ENCODE assay signal across 1 cellular context in the genomic region with DNA sequence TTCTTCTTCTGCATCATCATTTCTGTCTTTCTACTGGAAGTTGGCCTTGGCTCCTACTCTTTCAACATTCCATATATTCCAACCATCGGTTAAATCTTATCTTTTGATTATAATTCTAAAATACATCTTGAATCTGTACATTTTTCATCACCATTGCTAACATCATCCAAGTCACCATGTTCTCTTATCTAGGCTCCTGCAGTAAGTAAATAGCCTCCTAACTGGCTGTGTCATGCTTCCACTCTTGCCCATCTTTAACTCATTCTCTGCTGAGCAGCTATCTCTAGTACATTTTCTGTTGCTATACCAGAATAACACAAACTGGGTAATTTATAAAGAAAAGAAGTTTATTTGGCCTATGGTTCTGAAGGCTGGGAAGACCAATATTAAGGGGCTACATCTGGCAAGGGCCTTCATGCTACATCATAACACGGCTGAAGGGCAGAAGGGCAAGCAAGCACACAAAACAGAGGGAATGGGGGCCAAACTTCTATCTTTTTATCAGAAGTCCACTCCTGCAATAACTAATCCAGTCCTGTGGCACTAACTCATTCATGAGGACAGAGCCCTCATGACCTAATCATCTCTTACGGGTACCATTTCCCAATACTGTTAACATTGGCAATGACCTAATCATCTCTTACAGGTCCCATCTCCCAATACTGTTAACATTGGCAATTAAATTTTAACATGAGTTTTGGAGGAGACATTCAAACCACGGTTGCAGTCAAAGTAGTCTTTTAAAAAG.
A peak's percentile ranks its signal among the peaks of the same experiment; 100 is the strongest.
TF ChIP-seq lines count a peak whose summit lies in the region.

No MANE protein-coding gene starts in this region.

TF ChIP-seq in K562, 482 proteins besides CTCF, POLR2A, EP300 and RAD21 (continued from another document and continues in another):
- TF ChIP-seq, protein P1, sequence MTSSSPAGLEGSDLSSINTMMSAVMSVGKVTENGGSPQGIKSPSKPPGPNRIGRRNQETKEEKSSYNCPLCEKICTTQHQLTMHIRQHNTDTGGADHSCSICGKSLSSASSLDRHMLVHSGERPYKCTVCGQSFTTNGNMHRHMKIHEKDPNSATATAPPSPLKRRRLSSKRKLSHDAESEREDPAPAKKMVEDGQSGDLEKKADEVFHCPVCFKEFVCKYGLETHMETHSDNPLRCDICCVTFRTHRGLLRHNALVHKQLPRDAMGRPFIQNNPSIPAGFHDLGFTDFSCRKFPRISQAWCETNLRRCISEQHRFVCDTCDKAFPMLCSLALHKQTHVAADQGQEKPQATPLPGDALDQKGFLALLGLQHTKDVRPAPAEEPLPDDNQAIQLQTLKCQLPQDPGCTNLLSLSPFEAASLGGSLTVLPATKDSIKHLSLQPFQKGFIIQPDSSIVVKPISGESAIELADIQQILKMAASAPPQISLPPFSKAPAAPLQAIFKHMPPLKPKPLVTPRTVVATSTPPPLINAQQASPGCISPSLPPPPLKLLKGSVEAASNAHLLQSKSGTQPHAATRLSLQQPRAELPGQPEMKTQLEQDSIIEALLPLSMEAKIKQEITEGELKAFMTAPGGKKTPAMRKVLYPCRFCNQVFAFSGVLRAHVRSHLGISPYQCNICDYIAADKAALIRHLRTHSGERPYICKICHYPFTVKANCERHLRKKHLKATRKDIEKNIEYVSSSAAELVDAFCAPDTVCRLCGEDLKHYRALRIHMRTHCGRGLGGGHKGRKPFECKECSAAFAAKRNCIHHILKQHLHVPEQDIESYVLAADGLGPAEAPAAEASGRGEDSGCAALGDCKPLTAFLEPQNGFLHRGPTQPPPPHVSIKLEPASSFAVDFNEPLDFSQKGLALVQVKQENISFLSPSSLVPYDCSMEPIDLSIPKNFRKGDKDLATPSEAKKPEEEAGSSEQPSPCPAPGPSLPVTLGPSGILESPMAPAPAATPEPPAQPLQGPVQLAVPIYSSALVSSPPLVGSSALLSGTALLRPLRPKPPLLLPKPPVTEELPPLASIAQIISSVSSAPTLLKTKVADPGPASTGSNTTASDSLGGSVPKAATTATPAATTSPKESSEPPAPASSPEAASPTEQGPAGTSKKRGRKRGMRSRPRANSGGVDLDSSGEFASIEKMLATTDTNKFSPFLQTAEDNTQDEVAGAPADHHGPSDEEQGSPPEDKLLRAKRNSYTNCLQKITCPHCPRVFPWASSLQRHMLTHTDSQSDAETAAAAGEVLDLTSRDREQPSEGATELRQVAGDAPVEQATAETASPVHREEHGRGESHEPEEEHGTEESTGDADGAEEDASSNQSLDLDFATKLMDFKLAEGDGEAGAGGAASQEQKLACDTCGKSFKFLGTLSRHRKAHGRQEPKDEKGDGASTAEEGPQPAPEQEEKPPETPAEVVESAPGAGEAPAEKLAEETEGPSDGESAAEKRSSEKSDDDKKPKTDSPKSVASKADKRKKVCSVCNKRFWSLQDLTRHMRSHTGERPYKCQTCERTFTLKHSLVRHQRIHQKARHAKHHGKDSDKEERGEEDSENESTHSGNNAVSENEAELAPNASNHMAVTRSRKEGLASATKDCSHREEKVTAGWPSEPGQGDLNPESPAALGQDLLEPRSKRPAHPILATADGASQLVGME (CRISPR knock-in tag; IDR thresholded peaks at IDR 0.05) = no peak
- TF ChIP-seq, protein P2, sequence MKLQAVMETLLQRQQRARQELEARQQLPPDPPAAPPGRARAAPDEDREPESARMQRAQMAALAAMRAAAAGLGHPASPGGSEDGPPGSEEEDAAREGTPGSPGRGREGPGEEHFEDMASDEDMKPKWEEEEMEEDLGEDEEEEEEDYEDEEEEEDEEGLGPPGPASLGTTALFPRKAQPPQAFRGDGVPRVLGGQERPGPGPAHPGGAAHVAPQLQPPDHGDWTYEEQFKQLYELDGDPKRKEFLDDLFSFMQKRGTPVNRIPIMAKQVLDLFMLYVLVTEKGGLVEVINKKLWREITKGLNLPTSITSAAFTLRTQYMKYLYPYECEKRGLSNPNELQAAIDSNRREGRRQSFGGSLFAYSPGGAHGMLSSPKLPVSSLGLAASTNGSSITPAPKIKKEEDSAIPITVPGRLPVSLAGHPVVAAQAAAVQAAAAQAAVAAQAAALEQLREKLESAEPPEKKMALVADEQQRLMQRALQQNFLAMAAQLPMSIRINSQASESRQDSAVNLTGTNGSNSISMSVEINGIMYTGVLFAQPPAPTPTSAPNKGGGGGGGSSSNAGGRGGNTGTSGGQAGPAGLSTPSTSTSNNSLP (IDR thresholded peaks at IDR 0.05; ENCODE audit: borderline replicate concordance, low read depth, low read length) = no peak
- TF ChIP-seq POLR2B (IDR thresholded peaks at IDR 0.05; ENCODE audit: low read depth, partially characterized antibody) = no peak
- TF ChIP-seq, protein P3, sequence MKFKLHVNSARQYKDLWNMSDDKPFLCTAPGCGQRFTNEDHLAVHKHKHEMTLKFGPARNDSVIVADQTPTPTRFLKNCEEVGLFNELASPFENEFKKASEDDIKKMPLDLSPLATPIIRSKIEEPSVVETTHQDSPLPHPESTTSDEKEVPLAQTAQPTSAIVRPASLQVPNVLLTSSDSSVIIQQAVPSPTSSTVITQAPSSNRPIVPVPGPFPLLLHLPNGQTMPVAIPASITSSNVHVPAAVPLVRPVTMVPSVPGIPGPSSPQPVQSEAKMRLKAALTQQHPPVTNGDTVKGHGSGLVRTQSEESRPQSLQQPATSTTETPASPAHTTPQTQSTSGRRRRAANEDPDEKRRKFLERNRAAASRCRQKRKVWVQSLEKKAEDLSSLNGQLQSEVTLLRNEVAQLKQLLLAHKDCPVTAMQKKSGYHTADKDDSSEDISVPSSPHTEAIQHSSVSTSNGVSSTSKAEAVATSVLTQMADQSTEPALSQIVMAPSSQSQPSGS (CRISPR knock-in tag; IDR thresholded peaks at IDR 0.05) = no peak
- peak; percentile 25 to 41; a peak in 1 of 4 replicates for TF ChIP-seq KDM1A (IDR thresholded peaks at IDR 0.05)
- TF ChIP-seq ZNF445 (CRISPR knock-in tag; IDR thresholded peaks at IDR 0.05; ENCODE audit: low read depth) = no peak
- TF ChIP-seq DNMT1 (IDR thresholded peaks at IDR 0.05) = no peak
- TF ChIP-seq MCM2 (IDR thresholded peaks at IDR 0.05; ENCODE audit: low read depth) = no peak
- TF ChIP-seq ZBTB17 (CRISPR knock-in tag; IDR thresholded peaks at IDR 0.05) = no peak
- no peak for TF ChIP-seq ZNF436 (CRISPR knock-in tag; IDR thresholded peaks at IDR 0.05)
- 0 out of 2 replicates have a peak, but pooled peaks have one; percentile 79 for TF ChIP-seq MECOM (CRISPR knock-in tag; IDR thresholded peaks at IDR 0.05)
- no peak for TF ChIP-seq BRF1 (IDR thresholded peaks at IDR 0.05; ENCODE audit: borderline replicate concordance, extremely low read depth, insufficient read length)
- TF ChIP-seq EHMT2 (IDR thresholded peaks at IDR 0.05) = no peak; the same call in 1 of the 2 replicates
- TF ChIP-seq DPF2 (IDR thresholded peaks at IDR 0.05) = peak; percentile 77
- TF ChIP-seq ETV6 (IDR thresholded peaks at IDR 0.05; ENCODE audit: borderline replicate concordance in 1 of 2, low read depth in 2 of 2, low read length in 1 of 2) = no peak
- TF ChIP-seq ETV6 (CRISPR knock-in tag; IDR thresholded peaks at IDR 0.05; ENCODE audit: borderline replicate concordance) = no peak
- TF ChIP-seq, protein P4, sequence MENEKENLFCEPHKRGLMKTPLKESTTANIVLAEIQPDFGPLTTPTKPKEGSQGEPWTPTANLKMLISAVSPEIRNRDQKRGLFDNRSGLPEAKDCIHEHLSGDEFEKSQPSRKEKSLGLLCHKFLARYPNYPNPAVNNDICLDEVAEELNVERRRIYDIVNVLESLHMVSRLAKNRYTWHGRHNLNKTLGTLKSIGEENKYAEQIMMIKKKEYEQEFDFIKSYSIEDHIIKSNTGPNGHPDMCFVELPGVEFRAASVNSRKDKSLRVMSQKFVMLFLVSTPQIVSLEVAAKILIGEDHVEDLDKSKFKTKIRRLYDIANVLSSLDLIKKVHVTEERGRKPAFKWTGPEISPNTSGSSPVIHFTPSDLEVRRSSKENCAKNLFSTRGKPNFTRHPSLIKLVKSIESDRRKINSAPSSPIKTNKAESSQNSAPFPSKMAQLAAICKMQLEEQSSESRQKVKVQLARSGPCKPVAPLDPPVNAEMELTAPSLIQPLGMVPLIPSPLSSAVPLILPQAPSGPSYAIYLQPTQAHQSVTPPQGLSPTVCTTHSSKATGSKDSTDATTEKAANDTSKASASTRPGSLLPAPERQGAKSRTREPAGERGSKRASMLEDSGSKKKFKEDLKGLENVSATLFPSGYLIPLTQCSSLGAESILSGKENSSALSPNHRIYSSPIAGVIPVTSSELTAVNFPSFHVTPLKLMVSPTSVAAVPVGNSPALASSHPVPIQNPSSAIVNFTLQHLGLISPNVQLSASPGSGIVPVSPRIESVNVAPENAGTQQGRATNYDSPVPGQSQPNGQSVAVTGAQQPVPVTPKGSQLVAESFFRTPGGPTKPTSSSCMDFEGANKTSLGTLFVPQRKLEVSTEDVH (IDR thresholded peaks at IDR 0.05; ENCODE audit: low read depth, partially characterized antibody) = no peak
- TF ChIP-seq CBFA2T3 (IDR thresholded peaks at IDR 0.05) = peak; percentile 73
- peak; percentile 53 to 72; a peak in 3 of 4 replicates for TF ChIP-seq FOXK2 (conservative IDR thresholded peaks at IDR 0.05 in 1 of 2, IDR thresholded peaks at IDR 0.05 in 1 of 2; ENCODE audit: low read depth in 2 of 2)
- TF ChIP-seq ATF7 (IDR thresholded peaks at IDR 0.05) = no peak
- TF ChIP-seq, protein P5, sequence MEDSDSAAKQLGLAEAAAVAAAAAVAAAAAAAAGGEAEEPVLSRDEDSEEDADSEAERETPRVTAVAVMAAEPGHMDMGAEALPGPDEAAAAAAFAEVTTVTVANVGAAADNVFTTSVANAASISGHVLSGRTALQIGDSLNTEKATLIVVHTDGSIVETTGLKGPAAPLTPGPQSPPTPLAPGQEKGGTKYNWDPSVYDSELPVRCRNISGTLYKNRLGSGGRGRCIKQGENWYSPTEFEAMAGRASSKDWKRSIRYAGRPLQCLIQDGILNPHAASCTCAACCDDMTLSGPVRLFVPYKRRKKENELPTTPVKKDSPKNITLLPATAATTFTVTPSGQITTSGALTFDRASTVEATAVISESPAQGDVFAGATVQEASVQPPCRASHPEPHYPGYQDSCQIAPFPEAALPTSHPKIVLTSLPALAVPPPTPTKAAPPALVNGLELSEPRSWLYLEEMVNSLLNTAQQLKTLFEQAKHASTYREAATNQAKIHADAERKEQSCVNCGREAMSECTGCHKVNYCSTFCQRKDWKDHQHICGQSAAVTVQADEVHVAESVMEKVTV (CRISPR knock-in tag; IDR thresholded peaks at IDR 0.05) = no peak
- no peak for TF ChIP-seq POLR2AphosphoS2 (IDR thresholded peaks at IDR 0.05; ENCODE audit: low read length)
- TF ChIP-seq STAT5B (CRISPR knock-in tag; IDR thresholded peaks at IDR 0.05) = no peak
- no peak for TF ChIP-seq ZNF354B (CRISPR knock-in tag; IDR thresholded peaks at IDR 0.05)
- no peak for TF ChIP-seq BRD9 (IDR thresholded peaks at IDR 0.05; ENCODE audit: low read depth, partially characterized antibody)
- TF ChIP-seq TCF3 (CRISPR knock-in tag; IDR thresholded peaks at IDR 0.05) = peak; percentile 69
- no peak for TF ChIP-seq ZNF143 (CRISPR knock-in tag; IDR thresholded peaks at IDR 0.05)
- TF ChIP-seq CBFA2T2 (conservative IDR thresholded peaks at IDR 0.05) = peak; percentile 40; the same call in 1 of the 2 replicates
- TF ChIP-seq ZNF561 (CRISPR knock-in tag; conservative IDR thresholded peaks at IDR 0.05) = no peak
- TF ChIP-seq NR4A1 (CRISPR knock-in tag; IDR thresholded peaks at IDR 0.05) = no peak
- 0 out of 2 replicates have a peak, but pooled peaks have one; percentile 6 for TF ChIP-seq NR4A1 (tag; IDR thresholded peaks at IDR 0.05)
- no peak for TF ChIP-seq HMG20A (CRISPR knock-in tag; conservative IDR thresholded peaks at IDR 0.05)
- no peak for TF ChIP-seq ZNF12 (CRISPR knock-in tag; IDR thresholded peaks at IDR 0.05)
- TF ChIP-seq ZNF3 (CRISPR knock-in tag; IDR thresholded peaks at IDR 0.05) = no peak
- TF ChIP-seq RCOR1 (IDR thresholded peaks at IDR 0.05; ENCODE audit: borderline replicate concordance in 1 of 2, low read depth in 2 of 2, low read length in 2 of 2) = peak in 1 of 2 experiments; percentile 86; a peak in 2 of 4 replicates
- no peak for TF ChIP-seq FIP1L1 (IDR thresholded peaks at IDR 0.05; ENCODE audit: low read depth, low read length, poor library complexity, severe bottlenecking)
- TF ChIP-seq MAFF (IDR thresholded peaks at IDR 0.05; ENCODE audit: low read length) = peak; percentile 49; the same call in 1 of the 2 replicates
